Comparison of ENCODE assay signal across 20 cellular contexts in the genomic region with DNA sequence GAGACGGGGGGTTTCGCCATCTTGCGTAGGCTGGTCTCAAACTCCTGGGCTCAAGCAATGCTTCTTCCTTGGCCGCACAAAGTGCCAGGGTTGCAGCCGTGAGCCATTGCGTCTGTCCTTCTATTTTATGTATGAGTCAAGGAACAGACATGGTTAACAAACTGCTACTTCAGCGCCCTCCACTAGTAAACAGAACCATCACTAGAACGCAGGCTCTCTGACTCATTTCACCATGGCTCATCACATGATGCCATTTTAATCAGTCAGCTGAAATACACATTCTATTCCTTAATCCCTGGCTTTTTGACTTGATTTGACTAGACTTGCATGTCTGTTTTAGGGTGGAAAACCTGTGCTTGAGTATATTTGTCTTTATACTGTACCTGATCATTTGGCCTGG. TPM values are rescaled to one million over a fixed set of nuclear protein-coding genes. Genes with fewer than 3 reads are reported as not detected.
DNase-seq lines count a peak whose midpoint lies in the region; ATAC-seq, FAIRE-seq and TF ChIP-seq lines count a peak whose summit lies in the region.
"Had no signal": no experiment of that assay in that cellular context is flagged by ENCODE, and none has a peak within 500 bp of the region (broad histone marks: within the 10 kb centered on the region; RNA-seq: fewer than 3 reads in every experiment).

No MANE protein-coding gene starts in this region.

- peak; percentile 35 for ATAC-seq in activated T-helper 17 cell treated with anti-CD3 and anti-CD28 coated beads, Interleukin-2, amount 50 U/mL, for 72 hours (replicated peaks)
- ATAC-seq: HepG2 had no signal

- FAIRE-seq in urothelium cell line (lab: Jason Lieb, UNC) = no peak
- FAIRE-seq: H1, HepG2 had no signal

- H3K27ac ChIP-seq in tibial artery = no peak overlapping the region
- H3K27ac ChIP-seq: neutrophil had no signal

- H3K9me3 Mint-ChIP-seq in activated T-helper 17 cell treated with anti-CD3 and anti-CD28 coated beads, Interleukin-2, amount 50 U/mL, for 72 hours = no peaks in the 10 kb centered on the region
- peaks cover 11% of the 10 kb centered on the region for H3K9me3 Mint-ChIP-seq in nephron
- H3K9me3 Mint-ChIP-seq: activated naive CD8-positive, alpha-beta T cell treated with anti-CD3 and anti-CD28 coated beads for 36 hours; T-helper 2 cell treated with Interferon-gamma antibody and Interleukin-4, amounts not matched to agents 5 μg/mL and 100 μg/mL, for 36 hours had no signal

- no peaks in the 10 kb centered on the region for H3K27me3 ChIP-seq in tibial artery
- H3K27me3 ChIP-seq: neutrophil had no signal

- H3K27ac Mint-ChIP-seq in activated T-helper 17 cell treated with anti-CD3 and anti-CD28 coated beads, Interleukin-2, amount 50 U/mL, for 72 hours = no peak overlapping the region
- peak overlapping the region; percentile 17 to 35 (median 21) for H3K27ac Mint-ChIP-seq in nephron
- H3K27ac Mint-ChIP-seq: activated naive CD8-positive, alpha-beta T cell treated with anti-CD3 and anti-CD28 coated beads for 36 hours; T-helper 2 cell treated with Interferon-gamma antibody and Interleukin-4, amounts not matched to agents 5 μg/mL and 100 μg/mL, for 36 hours had no signal

- H3K36me3 ChIP-seq in tibial artery = peaks cover 0 to 4% (median 0%) of the 10 kb centered on the region in 3 donors
- H3K36me3 ChIP-seq: neutrophil had no signal

- no peak overlapping the region for H3K4me3 ChIP-seq in fibroblast of mammary gland (ENCODE audit: control insufficient read depth, low read depth, low read length)
- H3K4me3 ChIP-seq in tibial artery = no peak overlapping the region

- intact Hi-C loops in tibial artery (cut with DNase I; ENCODE audit: low total_unique reads) = no loop called here

- H3K36me3 Mint-ChIP-seq in activated T-helper 17 cell treated with anti-CD3 and anti-CD28 coated beads, Interleukin-2, amount 50 U/mL, for 72 hours (ENCODE audit: low read depth) = no peaks in the 10 kb centered on the region
- peaks cover 12% of the 10 kb centered on the region for H3K36me3 Mint-ChIP-seq in nephron (ENCODE audit: low read depth)
- H3K36me3 Mint-ChIP-seq: activated naive CD8-positive, alpha-beta T cell treated with anti-CD3 and anti-CD28 coated beads for 36 hours had no signal

- peaks cover 9% of the 10 kb centered on the region for H3K27me3 Mint-ChIP-seq in activated T-helper 17 cell treated with anti-CD3 and anti-CD28 coated beads, Interleukin-2, amount 50 U/mL, for 72 hours
- H3K27me3 Mint-ChIP-seq in nephron (ENCODE audit: low read depth) = no peaks in the 10 kb centered on the region

- no peaks in the 10 kb centered on the region for H3K9me3 ChIP-seq in tibial artery
- H3K9me3 ChIP-seq: neutrophil had no signal

- no peaks in the 10 kb centered on the region for H3K4me1 ChIP-seq in tibial artery

- H3K4me3 Mint-ChIP-seq in activated T-helper 17 cell treated with anti-CD3 and anti-CD28 coated beads, Interleukin-2, amount 50 U/mL, for 72 hours = no peak overlapping the region
- no peak overlapping the region for H3K4me3 Mint-ChIP-seq in nephron
- H3K4me3 Mint-ChIP-seq: activated naive CD8-positive, alpha-beta T cell treated with anti-CD3 and anti-CD28 coated beads for 36 hours; T-helper 2 cell treated with Interferon-gamma antibody and Interleukin-4, amounts not matched to agents 5 μg/mL and 100 μg/mL, for 36 hours had no signal

- H3K4me1 Mint-ChIP-seq in activated T-helper 17 cell treated with anti-CD3 and anti-CD28 coated beads, Interleukin-2, amount 50 U/mL, for 72 hours = no peaks in the 10 kb centered on the region
- H3K4me1 Mint-ChIP-seq in nephron = peaks cover 34% of the 10 kb centered on the region
- H3K4me1 Mint-ChIP-seq: activated naive CD8-positive, alpha-beta T cell treated with anti-CD3 and anti-CD28 coated beads for 36 hours had no signal

- peak; percentile 2 for DNase-seq in Daoy (ENCODE audit: low read depth)
- DNase-seq in fibroblast of mammary gland (ENCODE audit: low read depth) = peak; percentile 88
- DNase-seq in activated gamma-delta T cell (lab: John Stamatoyannopoulos, UW) = no peak
- DNase-seq in NCI-H446 (lab: John Stamatoyannopoulos, UW) = no peak
- DNase-seq in urothelium cell line (ENCODE audit: low spot score) = no peak
- no peak for DNase-seq in tibial artery
- DNase-seq: activated CD4-positive, alpha-beta T cell treated with anti-CD3 and anti-CD28 coated beads for 1 hour; activated naive CD8-positive, alpha-beta T cell treated with anti-CD3 and anti-CD28 coated beads for 36 hours; activated T-cell treated with anti-CD3 and anti-CD28 coated beads for 4 hours; DMS79; mammary epithelial cell; NCI-H1092; NCI-H2171; trophoblast cell had no signal

- no peak for TF ChIP-seq CTCF in fibroblast of mammary gland (conservative IDR thresholded peaks at IDR 0.05; ENCODE audit: control insufficient read depth, insufficient read depth, low read depth, low read length)
- TF ChIP-seq CTCF in nephron (IDR thresholded peaks at IDR 0.05; ENCODE audit: unreplicated experiment in 3 of 3) = no peak
- TF ChIP-seq CTCF in tibial artery (IDR thresholded peaks at IDR 0.05) = no peak

RNA-seq across cellular contexts. Expression of gene CELF2, which starts 41.3 kb away (rescaled TPM):
- 0.24 and 0.51 TPM in 2 replicates for total RNA-seq in Daoy (2014; rRNA removed; shearing (Covaris generic))
- 100 to 1,000 TPM; 139 to 146 TPM for total RNA-seq in activated T-helper 17 cell treated with anti-CD3 and anti-CD28 coated beads, Interleukin-2, amount 50 U/mL, for 72 hours
- total RNA-seq: HepG2 had no signal

Comparison
In these comparisons a context has a peak if more than half of its experiments do, and no peak if none do; other contexts are left out.
1. DNase-seq: peak in Daoy (single experiment) and fibroblast of mammary gland (single experiment); none in activated gamma-delta T cell (single experiment), NCI-H446 (0 of 2), urothelium cell line (single experiment) and tibial artery (0 of 2).
2. RNA of gene CELF2, which starts 41.3 kb away (total RNA-seq): 139 to 146 TPM in activated T-helper 17 cell treated with anti-CD3 and anti-CD28 coated beads, Interleukin-2, amount 50 U/mL, for 72 hours; 0.24 to 0.51 TPM in Daoy; every median in the first group is over 10 times any median in the second.